Comparison of ENCODE assay signal across 21 cellular contexts in genomic region chr11:10861047-10861446, GRCh38. TPM values are rescaled to one million over a fixed set of nuclear protein-coding genes. Genes with fewer than 3 reads are reported as not detected.
DNase-seq lines count a peak whose midpoint lies in the region; ATAC-seq and TF ChIP-seq lines count a peak whose summit lies in the region.
"Had no signal": no experiment of that assay in that cellular context is flagged by ENCODE, and none has a peak within 500 bp of the region (broad histone marks: within the 10 kb centered on the region; RNA-seq: fewer than 3 reads in every experiment).

No MANE protein-coding gene starts in this region.

- no peak overlapping the region for H3K4me3 Mint-ChIP-seq in activated naive CD8-positive, alpha-beta T cell treated with anti-CD3 and anti-CD28 coated beads, Interleukin-2, amount 50 U/mL, for 24 hours
- H3K4me3 Mint-ChIP-seq in activated naive CD8-positive, alpha-beta T cell treated with anti-CD3 and anti-CD28 coated beads for 36 hours: no peak overlapping the region

- peaks cover under 1 to 63% (median 8%) of the 10 kb centered on the region in 3 donors for H3K4me1 ChIP-seq in gastroesophageal sphincter
- H3K4me1 ChIP-seq in sigmoid colon: peaks cover 0 to 55% (median 37%) of the 10 kb centered on the region in 4 donors

- intact Hi-C loops in sigmoid colon (cut with DNase I): no loop called here

- no peaks in the 10 kb centered on the region for H3K27me3 Mint-ChIP-seq in activated naive CD8-positive, alpha-beta T cell treated with anti-CD3 and anti-CD28 coated beads, Interleukin-2, amount 50 U/mL, for 24 hours
- H3K27me3 Mint-ChIP-seq in activated naive CD8-positive, alpha-beta T cell treated with anti-CD3 and anti-CD28 coated beads for 36 hours: no peaks in the 10 kb centered on the region

- ATAC-seq in activated naive CD8-positive, alpha-beta T cell treated with anti-CD3 and anti-CD28 coated beads, Interleukin-2, amount 50 U/mL, for 24 hours: no peak
- ATAC-seq in gastroesophageal sphincter (no peak), GM21528 (IDR thresholded peaks at IDR 0.05; ENCODE audit: low FRiP score, unreplicated experiment) (no peak)

- no peak for TF ChIP-seq EP300 in gastroesophageal sphincter (IDR thresholded peaks at IDR 0.05)
- no peak for TF ChIP-seq EP300 in sigmoid colon (IDR thresholded peaks at IDR 0.05)

- H3K36me3 Mint-ChIP-seq in activated naive CD8-positive, alpha-beta T cell treated with anti-CD3 and anti-CD28 coated beads, Interleukin-2, amount 50 U/mL, for 24 hours (ENCODE audit: low read depth): peaks cover 5% of the 10 kb centered on the region
- peaks cover 19% of the 10 kb centered on the region for H3K36me3 Mint-ChIP-seq in activated naive CD8-positive, alpha-beta T cell treated with anti-CD3 and anti-CD28 coated beads for 36 hours

- peak overlapping the region; percentile 15 for H3K27ac Mint-ChIP-seq in activated naive CD8-positive, alpha-beta T cell treated with anti-CD3 and anti-CD28 coated beads, Interleukin-2, amount 50 U/mL, for 24 hours
- no peak overlapping the region for H3K27ac Mint-ChIP-seq in activated naive CD8-positive, alpha-beta T cell treated with anti-CD3 and anti-CD28 coated beads for 36 hours

- no peaks in the 10 kb centered on the region for H3K9me3 Mint-ChIP-seq in activated naive CD8-positive, alpha-beta T cell treated with anti-CD3 and anti-CD28 coated beads, Interleukin-2, amount 50 U/mL, for 24 hours
- H3K9me3 Mint-ChIP-seq in activated naive CD8-positive, alpha-beta T cell treated with anti-CD3 and anti-CD28 coated beads for 36 hours: peaks cover 2% of the 10 kb centered on the region

- no peak for DNase-seq in activated naive CD8-positive, alpha-beta T cell treated with anti-CD3 and anti-CD28 coated beads, Interleukin-2, amount 50 U/mL, for 24 hours
- DNase-seq in activated naive CD8-positive, alpha-beta T cell treated with anti-CD3 and anti-CD28 coated beads for 36 hours: no peak
- DNase-seq in sigmoid colon: no peak
- no peak for DNase-seq in stimulated activated CD4-positive, alpha-beta T cell treated with anti-CD3 and anti-CD28 coated beads, Interleukin-12 subunit alpha, Interleukin-12 subunit beta, amount 100 ng/mL, for 4 hours
- no peak for DNase-seq in HuH-7.5 (ENCODE audit: low spot score)
- DNase-seq in stimulated activated naive CD4-positive, alpha-beta T cell (lab: John Stamatoyannopoulos, UW): no peak
- DNase-seq: AML-193, C1 segment of cervical spinal cord, GDM1, GOT3, HCEC 1CT, NCI-H1092 treated with DMSO at 0.1 percent for 48 hours, NCI-H1436 treated with DMSO at 0.1 percent for 48 hours, NCI-H1930, NCI-H2227 treated with DMSO at 0.1 percent for 48 hours, NCI-H510A, NCI-H748 treated with DMSO at 0.1 percent for 48 hours, SIG-M5 had no signal

- TF ChIP-seq POLR2A in gastroesophageal sphincter (IDR thresholded peaks at IDR 0.05) (no peak), sigmoid colon (IDR thresholded peaks at IDR 0.05) (no peak)

- TF ChIP-seq CTCF in gastroesophageal sphincter (IDR thresholded peaks at IDR 0.05) (no peak), sigmoid colon (IDR thresholded peaks at IDR 0.05) (no peak)

- H3K9me3 ChIP-seq in gastroesophageal sphincter (no peaks in the 10 kb centered on the region), sigmoid colon (no peaks in the 10 kb centered on the region)

- no peaks in the 10 kb centered on the region for H3K27me3 ChIP-seq in gastroesophageal sphincter
- no peaks in the 10 kb centered on the region for H3K27me3 ChIP-seq in sigmoid colon

- H3K27ac ChIP-seq in gastroesophageal sphincter (peak overlapping the region in 3 of 4 donors; percentile 76 to 99 (median 98)), sigmoid colon (peak overlapping the region; percentile 46 to 99 (median 96))
- H3K27ac ChIP-seq: KMS-11 had no signal

- H3K4me3 ChIP-seq in gastroesophageal sphincter (no peak overlapping the region), sigmoid colon (no peak overlapping the region)

- H3K4me1 Mint-ChIP-seq in activated naive CD8-positive, alpha-beta T cell treated with anti-CD3 and anti-CD28 coated beads, Interleukin-2, amount 50 U/mL, for 24 hours: peaks cover 31% of the 10 kb centered on the region
- H3K4me1 Mint-ChIP-seq in activated naive CD8-positive, alpha-beta T cell treated with anti-CD3 and anti-CD28 coated beads for 36 hours: peaks cover 31% of the 10 kb centered on the region

- no peaks in the 10 kb centered on the region for H3K36me3 ChIP-seq in gastroesophageal sphincter
- H3K36me3 ChIP-seq in sigmoid colon: no peaks in the 10 kb centered on the region

RNA-seq across cellular contexts. Expression of gene ZBED5, which starts 3.2 kb away (rescaled TPM):
- 10 to 100 TPM; 34.6 to 36.2 TPM for total RNA-seq in activated naive CD8-positive, alpha-beta T cell treated with anti-CD3 and anti-CD28 coated beads for 36 hours
- total RNA-seq in gastroesophageal sphincter (10 to 100 TPM; 26.0 to 57.3 (median 41.7) TPM), sigmoid colon (10 to 100 TPM; 34.9 to 51.7 (median 42.6) TPM)
- polyA plus RNA-seq in sigmoid colon: 10 to 100 TPM in 2 of 3 donors, 1 to 10 TPM in 1; 9.0 to 23.0 (median 10.2) TPM

RNA-seq across cellular contexts. Expression of gene EIF4G2, which starts 52.3 kb away (rescaled TPM):
- 1,000 to 10,000 TPM; 1,373 to 1,478 TPM for total RNA-seq in activated naive CD8-positive, alpha-beta T cell treated with anti-CD3 and anti-CD28 coated beads for 36 hours
- total RNA-seq in gastroesophageal sphincter: 100 to 1,000 TPM; 587 to 866 (median 665) TPM
- 100 to 1,000 TPM; 425 to 581 (median 497) TPM for total RNA-seq in sigmoid colon
- polyA plus RNA-seq in sigmoid colon: 100 to 1,000 TPM; 301 to 409 (median 326) TPM
